Comparison of ENCODE assay signal across 1 cellular context in the genomic region with DNA sequence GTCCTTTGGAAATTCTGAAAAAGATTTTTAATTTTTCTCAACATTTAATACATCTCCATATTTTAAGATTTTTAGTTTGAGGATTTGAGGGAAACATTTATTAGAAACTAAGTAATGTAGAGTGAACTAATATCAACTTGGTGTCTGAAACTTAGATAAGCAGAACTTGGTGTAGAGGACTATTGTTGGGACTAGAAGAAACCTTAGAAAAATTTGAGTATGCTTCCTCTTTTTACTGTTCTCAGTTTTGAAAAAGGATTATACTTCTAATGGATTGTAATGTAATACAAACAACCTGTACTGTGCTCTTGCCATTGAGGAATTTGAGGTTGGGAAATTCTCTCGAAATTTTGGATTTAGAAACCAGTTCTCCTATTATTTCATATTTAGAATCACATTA.
TF ChIP-seq lines count a peak whose summit lies in the region.

No MANE protein-coding gene starts in this region.

TF ChIP-seq in SK-N-SH, 30 proteins besides CTCF, POLR2A, EP300 and RAD21 (continued from another document):
- TF ChIP-seq, protein P1, sequence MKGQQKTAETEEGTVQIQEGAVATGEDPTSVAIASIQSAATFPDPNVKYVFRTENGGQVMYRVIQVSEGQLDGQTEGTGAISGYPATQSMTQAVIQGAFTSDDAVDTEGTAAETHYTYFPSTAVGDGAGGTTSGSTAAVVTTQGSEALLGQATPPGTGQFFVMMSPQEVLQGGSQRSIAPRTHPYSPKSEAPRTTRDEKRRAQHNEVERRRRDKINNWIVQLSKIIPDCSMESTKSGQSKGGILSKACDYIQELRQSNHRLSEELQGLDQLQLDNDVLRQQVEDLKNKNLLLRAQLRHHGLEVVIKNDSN (IDR thresholded peaks at IDR 0.05; ENCODE audit: borderline replicate concordance, low read depth): no peak
- TF ChIP-seq JUND (IDR thresholded peaks at IDR 0.05) (no peak), TCF12 (IDR thresholded peaks at IDR 0.05) (no peak)
